25 cellular contexts compared by ENCODE assay signal in genomic region chr11:41446107-41446506, GRCh38. TPM values are rescaled to one million over a fixed set of nuclear protein-coding genes. Genes with fewer than 3 reads are reported as not detected.
"Had no signal": no experiment of that assay in that cellular context is flagged by ENCODE, and none has a peak within 500 bp of the region (broad histone marks: within the 10 kb centered on the region; RNA-seq: fewer than 3 reads in every experiment).

No MANE protein-coding gene starts in this region.

- H3K9me3 Mint-ChIP-seq: nephron progenitor cell had no signal

- H3K27ac Mint-ChIP-seq: activated naive CD8-positive, alpha-beta T cell treated with anti-CD3 and anti-CD28 coated beads for 36 hours; activated T-cell treated with anti-CD3 and anti-CD28 coated beads, Interleukin-2, amount 50 U/mL, for 24 hours; activated T-helper 2 cell treated with anti-CD3 and anti-CD28 coated beads, Interferon-gamma antibody, Interleukin-2, Interleukin-4, amounts not matched to agents 10 μg/mL and 5 μg/mL and 100 μg/mL, durations not matched to agents 14 hours and 24 hours and 36 hours; nephron progenitor cell; stimulated activated effector memory CD8-positive, alpha-beta T cell treated with anti-CD3 and anti-CD28 coated beads, Interleukin-12 subunit alpha, Interleukin-12 subunit beta, amount 100 ng/mL, for 72 hours; stimulated activated naive CD8-positive, alpha-beta T cell treated with anti-CD3 and anti-CD28 coated beads, Interleukin-15, amount 100 ng/mL, for 72 hours; T-helper 2 cell treated with Interferon-gamma antibody and Interleukin-4, amounts not matched to agents 5 μg/mL and 100 μg/mL, for 36 hours had no signal

- H3K4me3 Mint-ChIP-seq: activated naive CD8-positive, alpha-beta T cell treated with anti-CD3 and anti-CD28 coated beads for 36 hours; activated T-cell treated with anti-CD3 and anti-CD28 coated beads, Interleukin-2, amount 50 U/mL, for 24 hours; nephron progenitor cell; stimulated activated effector memory CD8-positive, alpha-beta T cell treated with anti-CD3 and anti-CD28 coated beads, Interleukin-12 subunit alpha, Interleukin-12 subunit beta, amount 100 ng/mL, for 72 hours; stimulated activated naive CD8-positive, alpha-beta T cell treated with anti-CD3 and anti-CD28 coated beads, Interleukin-15, amount 100 ng/mL, for 72 hours; T-helper 2 cell treated with Interferon-gamma antibody and Interleukin-4, amounts not matched to agents 5 μg/mL and 100 μg/mL, for 36 hours had no signal

- H3K27me3 Mint-ChIP-seq: activated naive CD8-positive, alpha-beta T cell treated with anti-CD3 and anti-CD28 coated beads for 36 hours; activated T-cell treated with anti-CD3 and anti-CD28 coated beads, Interleukin-2, amount 50 U/mL, for 24 hours; stimulated activated naive CD8-positive, alpha-beta T cell treated with anti-CD3 and anti-CD28 coated beads, Interleukin-15, amount 100 ng/mL, for 72 hours had no signal

- ATAC-seq: pancreas; psoas muscle; right cardiac atrium; stimulated activated effector memory CD8-positive, alpha-beta T cell treated with anti-CD3 and anti-CD28 coated beads, Interleukin-12 subunit alpha, Interleukin-12 subunit beta, amount 100 ng/mL, for 72 hours; stimulated activated naive CD8-positive, alpha-beta T cell treated with anti-CD3 and anti-CD28 coated beads, Interleukin-15, amount 100 ng/mL, for 72 hours had no signal

- H3K36me3 Mint-ChIP-seq: activated naive CD8-positive, alpha-beta T cell treated with anti-CD3 and anti-CD28 coated beads for 36 hours; stimulated activated effector memory CD8-positive, alpha-beta T cell treated with anti-CD3 and anti-CD28 coated beads, Interleukin-12 subunit alpha, Interleukin-12 subunit beta, amount 100 ng/mL, for 72 hours had no signal

- H3K4me3 ChIP-seq: breast epithelium, coronary artery, pancreas, psoas muscle, tibial artery had no signal

- DNase-seq: activated CD4-positive, CD25-positive, alpha-beta regulatory T cell treated with anti-CD3 and anti-CD28 coated beads, Interleukin-2, amount 50 U/mL, for 72 hours; activated CD8-positive, alpha-beta memory T cell treated with anti-CD3 and anti-CD28 coated beads for 24 hours; activated CD8-positive, alpha-beta memory T cell treated with anti-CD3 and anti-CD28 coated beads, Interleukin-2, amount 50 U/mL, for 4 hours; activated naive CD4-positive, alpha-beta T cell treated with Interleukin-2 at 50 U/mL for 16 hours; activated naive CD8-positive, alpha-beta T cell treated with anti-CD3 and anti-CD28 coated beads for 36 hours; activated T-cell treated with anti-CD3 and anti-CD28 coated beads, Interleukin-2, amount 50 U/mL, for 24 hours; cerebellar nuclear complex; foreskin fibroblast; mesenchymal stem cell; nephron progenitor cell; pancreas; psoas muscle; right cardiac atrium; stimulated activated CD4-positive, alpha-beta T cell treated with anti-CD3 and anti-CD28 coated beads, Interleukin-2, amount 100 ng/mL, for 24 hours; stimulated activated naive CD8-positive, alpha-beta T cell treated with anti-CD3 and anti-CD28 coated beads, Interleukin-15, amount 100 ng/mL, for 72 hours; tibial artery; WERI-Rb-1 had no signal

- H3K4me1 Mint-ChIP-seq: activated naive CD8-positive, alpha-beta T cell treated with anti-CD3 and anti-CD28 coated beads for 36 hours; nephron progenitor cell; stimulated activated effector memory CD8-positive, alpha-beta T cell treated with anti-CD3 and anti-CD28 coated beads, Interleukin-12 subunit alpha, Interleukin-12 subunit beta, amount 100 ng/mL, for 72 hours; stimulated activated naive CD8-positive, alpha-beta T cell treated with anti-CD3 and anti-CD28 coated beads, Interleukin-15, amount 100 ng/mL, for 72 hours had no signal

RNA-seq across cellular contexts. Expression of gene LRRC4C, which starts 13.3 kb away (rescaled TPM):
- total RNA-seq: activated naive CD8-positive, alpha-beta T cell treated with anti-CD3 and anti-CD28 coated beads for 36 hours; activated T-helper 2 cell treated with anti-CD3 and anti-CD28 coated beads, Interferon-gamma antibody, Interleukin-2, Interleukin-4, amounts not matched to agents 10 μg/mL and 5 μg/mL and 100 μg/mL, durations not matched to agents 14 hours and 24 hours and 36 hours; glomerular endothelial cell; mononuclear cell; myocyte had no signal
